In genomic region chr2:47751856-47752414, GRCh38 we compare ENCODE assay signal across 10 cellular contexts. TPM values are rescaled to one million over a fixed set of nuclear protein-coding genes. Genes with fewer than 3 reads are reported as not detected.
DNase-seq lines count a peak whose midpoint lies in the region; ATAC-seq and TF ChIP-seq lines count a peak whose summit lies in the region.
"Had no signal": no experiment of that assay in that cellular context is flagged by ENCODE, and none has a peak within 500 bp of the region (broad histone marks: within the 10 kb centered on the region; RNA-seq: fewer than 3 reads in every experiment).

No MANE protein-coding gene starts in this region.

- no peaks in the 10 kb centered on the region for H3K9me3 ChIP-seq in HCT116 (ENCODE audit: control insufficient read depth in 1 of 2, insufficient read depth in 1 of 2, low read depth in 1 of 2, low read length in 2 of 2)

- DNase-seq in HCT116 (ENCODE audit: low read depth, low spot score) = no peak
- peak; percentile 75 for DNase-seq in NCI-H82 (lab: John Stamatoyannopoulos, UW)
- peak; percentile 45 for DNase-seq in iris pigment epithelial cell (ENCODE audit: low read depth)
- DNase-seq in NCI-H1694 treated with DMSO at 0.1 percent for 48 hours (lab: John Stamatoyannopoulos, UW) = no peak
- no peak for DNase-seq in cerebellar cortex (ENCODE audit: low spot score)
- DNase-seq in NOMO-1 treated with DMSO at 0.1 percent for 48 hours (lab: John Stamatoyannopoulos, UW; ENCODE audit: unreplicated experiment) = no peak
- DNase-seq: mucosa of descending colon, NCI-H526 had no signal

- H2AFZ ChIP-seq in HCT116 (ENCODE audit: low read depth, low read length, poor library complexity, severe bottlenecking) = peak overlapping the region; percentile 64

- intact Hi-C loops in HCT116 (cut with micrococcal nuclease) = no loop called here

- peaks cover 24 to 30% of the 10 kb centered on the region in 2 experiments; a peak in 3 of 4 replicates for H3K4me1 ChIP-seq in HCT116 (ENCODE audit: control insufficient read depth in 1 of 2, insufficient read depth in 2 of 2, low read length in 2 of 2)

- peak overlapping the region; percentile 65; the same call in 1 of the 2 replicates for H3K4me2 ChIP-seq in HCT116 (ENCODE audit: low read length)

- POLR2A ChIA-PET in HCT116 (lab: Charles Lee) = no interaction called here

- no TSS peak for BruUV-seq in HCT116 (replicated peaks; lab: Mats Ljungman, UMichigan)

- no peaks in the 10 kb centered on the region for H3K27me3 ChIP-seq in HCT116 (ENCODE audit: insufficient read depth, low read length)

- RAD21 ChIA-PET in HCT116 (lab: Charles Lee; ENCODE audit: low non-redundant PET in 1 of 2, low total read pairs in 2 of 2, uncharacterized antibody in 2 of 2, unreplicated experiment in 2 of 2) = interaction anchor here in 1 of 2 experiments (0.7 kb wide), 1 partner anchor 59 kb away, joined by 4 read pairs; no protein-coding TSS in a partner anchor

- no peak for TF ChIP-seq RAD21 in HCT116 (IDR thresholded peaks at IDR 0.05; ENCODE audit: low read depth)

- peak; percentile 48 for ATAC-seq in GM18907 (IDR thresholded peaks at IDR 0.05; ENCODE audit: unreplicated experiment)
- ATAC-seq in HCT116 = peak; percentile 9; the same call in 1 of the 2 replicates
- no peak for ATAC-seq in HG02798 (IDR thresholded peaks at IDR 0.05; ENCODE audit: poor library complexity, unreplicated experiment)

- TF ChIP-seq POLR2A in HCT116 (IDR thresholded peaks at IDR 0.05; ENCODE audit: borderline replicate concordance, extremely low read depth, insufficient read depth, insufficient read length) = no peak

- no peaks in the 10 kb centered on the region for H3K36me3 ChIP-seq in HCT116 (ENCODE audit: control insufficient read depth in 1 of 2, insufficient read depth in 2 of 2, low read length in 2 of 2)

- no peaks in the 10 kb centered on the region for H3K79me2 ChIP-seq in HCT116 (ENCODE audit: insufficient read depth, low read length)

- CTCF ChIA-PET in HCT116 (lab: Charles Lee) = no interaction called here

- H3K4me3 ChIP-seq in HCT116 (replicated peaks in 1 of 2; ENCODE audit: low read depth in 1 of 2, low read length in 2 of 2) = no peak overlapping the region
- H3K4me3 ChIP-seq: mucosa of descending colon had no signal

- no peak overlapping the region for H3K9ac ChIP-seq in HCT116 (ENCODE audit: low read length)

- no peaks in the 10 kb centered on the region for H3K9me2 ChIP-seq in HCT116 (ENCODE audit: insufficient read depth)

- peak overlapping the region; percentile 43 for H3K27ac ChIP-seq in HCT116 (ENCODE audit: low read depth, low read length)

- H4K20me1 ChIP-seq in HCT116 (ENCODE audit: insufficient read depth) = no peaks in the 10 kb centered on the region

- TF ChIP-seq CTCF in HCT116 (IDR thresholded peaks at IDR 0.05 in 2 of 3, conservative IDR thresholded peaks at IDR 0.05 in 1 of 3; ENCODE audit: borderline replicate concordance in 1 of 3, insufficient read depth in 1 of 3, low read depth in 2 of 3, low read length in 2 of 3) = no peak

TF ChIP-seq in HCT116, 20 proteins besides CTCF, POLR2A, EP300 and RAD21:
- TF ChIP-seq EGR1 (IDR thresholded peaks at IDR 0.05; ENCODE audit: low read depth) (no peak), EZH2phosphoT487 (IDR thresholded peaks at IDR 0.05; ENCODE audit: borderline replicate concordance) (no peak), ZNF274 (IDR thresholded peaks at IDR 0.05; ENCODE audit: low read depth, low read length) (no peak), ZBTB33 (IDR thresholded peaks at IDR 0.05; ENCODE audit: extremely low read depth, insufficient replicate concordance, low read length) (no peak), TCF7L2 (IDR thresholded peaks at IDR 0.05; ENCODE audit: borderline replicate concordance, extremely low read depth, insufficient read depth, insufficient read length) (no peak), SP1 (IDR thresholded peaks at IDR 0.05; ENCODE audit: low read depth) (no peak), ZFX (IDR thresholded peaks at IDR 0.05) (no peak), SRF (IDR thresholded peaks at IDR 0.05; ENCODE audit: low read depth) (no peak), SIN3A (IDR thresholded peaks at IDR 0.05; ENCODE audit: low read depth) (no peak), POLR2AphosphoS5 (IDR thresholded peaks at IDR 0.05; ENCODE audit: low read depth, low read length) (no peak), CEBPB (IDR thresholded peaks at IDR 0.05; ENCODE audit: low read depth) (no peak), ATF3 (IDR thresholded peaks at IDR 0.05) (no peak), JUND (IDR thresholded peaks at IDR 0.05) (no peak), EZH2 (IDR thresholded peaks at IDR 0.05) (no peak)

RNA-seq across cellular contexts. Expression of gene MSH6, which starts 31.0 kb away (rescaled TPM):
- 71.2 TPM for total RNA-seq in HCT116 (2021; ENCODE audit: unreplicated experiment)
- 10.9 and 16.5 TPM in 2 replicates for polyA plus RNA-seq in HCT116 (2012)

Comparison
In these comparisons a context has a peak if more than half of its experiments do, and no peak if none do; other contexts are left out.
1. DNase-seq: peak in NCI-H82 (single experiment) and iris pigment epithelial cell (single experiment); none in HCT116 (single experiment), NCI-H1694 treated with DMSO at 0.1 percent for 48 hours (single experiment), cerebellar cortex (single experiment) and NOMO-1 treated with DMSO at 0.1 percent for 48 hours (single experiment).